In the genomic region with DNA sequence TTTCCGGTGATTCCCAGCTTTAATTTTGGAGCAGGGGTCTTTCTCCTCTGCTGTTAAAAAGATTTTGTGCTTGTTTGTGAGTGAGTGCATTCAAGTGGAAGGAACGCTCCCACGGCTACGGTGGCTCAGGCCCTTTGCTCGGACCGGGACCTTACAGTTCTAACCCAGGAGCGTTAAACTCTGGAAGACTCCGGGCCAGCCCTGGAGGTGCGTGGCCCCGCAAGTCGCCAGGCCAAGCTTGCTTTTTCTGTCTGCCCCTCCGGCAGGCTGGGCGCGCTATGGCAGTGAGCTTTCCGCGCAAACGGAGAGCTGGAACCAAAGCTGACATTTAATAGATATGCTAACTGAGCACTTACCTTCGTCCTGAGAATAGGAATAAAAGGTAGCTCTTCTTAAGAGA, we compare ENCODE assay signal across 1 cellular context.
TF ChIP-seq lines count a peak whose summit lies in the region.

No MANE protein-coding gene starts in this region.

TF ChIP-seq in GM23338, 12 proteins besides CTCF, POLR2A, EP300 and RAD21 (continued from another document):
- TF ChIP-seq, protein P1, sequence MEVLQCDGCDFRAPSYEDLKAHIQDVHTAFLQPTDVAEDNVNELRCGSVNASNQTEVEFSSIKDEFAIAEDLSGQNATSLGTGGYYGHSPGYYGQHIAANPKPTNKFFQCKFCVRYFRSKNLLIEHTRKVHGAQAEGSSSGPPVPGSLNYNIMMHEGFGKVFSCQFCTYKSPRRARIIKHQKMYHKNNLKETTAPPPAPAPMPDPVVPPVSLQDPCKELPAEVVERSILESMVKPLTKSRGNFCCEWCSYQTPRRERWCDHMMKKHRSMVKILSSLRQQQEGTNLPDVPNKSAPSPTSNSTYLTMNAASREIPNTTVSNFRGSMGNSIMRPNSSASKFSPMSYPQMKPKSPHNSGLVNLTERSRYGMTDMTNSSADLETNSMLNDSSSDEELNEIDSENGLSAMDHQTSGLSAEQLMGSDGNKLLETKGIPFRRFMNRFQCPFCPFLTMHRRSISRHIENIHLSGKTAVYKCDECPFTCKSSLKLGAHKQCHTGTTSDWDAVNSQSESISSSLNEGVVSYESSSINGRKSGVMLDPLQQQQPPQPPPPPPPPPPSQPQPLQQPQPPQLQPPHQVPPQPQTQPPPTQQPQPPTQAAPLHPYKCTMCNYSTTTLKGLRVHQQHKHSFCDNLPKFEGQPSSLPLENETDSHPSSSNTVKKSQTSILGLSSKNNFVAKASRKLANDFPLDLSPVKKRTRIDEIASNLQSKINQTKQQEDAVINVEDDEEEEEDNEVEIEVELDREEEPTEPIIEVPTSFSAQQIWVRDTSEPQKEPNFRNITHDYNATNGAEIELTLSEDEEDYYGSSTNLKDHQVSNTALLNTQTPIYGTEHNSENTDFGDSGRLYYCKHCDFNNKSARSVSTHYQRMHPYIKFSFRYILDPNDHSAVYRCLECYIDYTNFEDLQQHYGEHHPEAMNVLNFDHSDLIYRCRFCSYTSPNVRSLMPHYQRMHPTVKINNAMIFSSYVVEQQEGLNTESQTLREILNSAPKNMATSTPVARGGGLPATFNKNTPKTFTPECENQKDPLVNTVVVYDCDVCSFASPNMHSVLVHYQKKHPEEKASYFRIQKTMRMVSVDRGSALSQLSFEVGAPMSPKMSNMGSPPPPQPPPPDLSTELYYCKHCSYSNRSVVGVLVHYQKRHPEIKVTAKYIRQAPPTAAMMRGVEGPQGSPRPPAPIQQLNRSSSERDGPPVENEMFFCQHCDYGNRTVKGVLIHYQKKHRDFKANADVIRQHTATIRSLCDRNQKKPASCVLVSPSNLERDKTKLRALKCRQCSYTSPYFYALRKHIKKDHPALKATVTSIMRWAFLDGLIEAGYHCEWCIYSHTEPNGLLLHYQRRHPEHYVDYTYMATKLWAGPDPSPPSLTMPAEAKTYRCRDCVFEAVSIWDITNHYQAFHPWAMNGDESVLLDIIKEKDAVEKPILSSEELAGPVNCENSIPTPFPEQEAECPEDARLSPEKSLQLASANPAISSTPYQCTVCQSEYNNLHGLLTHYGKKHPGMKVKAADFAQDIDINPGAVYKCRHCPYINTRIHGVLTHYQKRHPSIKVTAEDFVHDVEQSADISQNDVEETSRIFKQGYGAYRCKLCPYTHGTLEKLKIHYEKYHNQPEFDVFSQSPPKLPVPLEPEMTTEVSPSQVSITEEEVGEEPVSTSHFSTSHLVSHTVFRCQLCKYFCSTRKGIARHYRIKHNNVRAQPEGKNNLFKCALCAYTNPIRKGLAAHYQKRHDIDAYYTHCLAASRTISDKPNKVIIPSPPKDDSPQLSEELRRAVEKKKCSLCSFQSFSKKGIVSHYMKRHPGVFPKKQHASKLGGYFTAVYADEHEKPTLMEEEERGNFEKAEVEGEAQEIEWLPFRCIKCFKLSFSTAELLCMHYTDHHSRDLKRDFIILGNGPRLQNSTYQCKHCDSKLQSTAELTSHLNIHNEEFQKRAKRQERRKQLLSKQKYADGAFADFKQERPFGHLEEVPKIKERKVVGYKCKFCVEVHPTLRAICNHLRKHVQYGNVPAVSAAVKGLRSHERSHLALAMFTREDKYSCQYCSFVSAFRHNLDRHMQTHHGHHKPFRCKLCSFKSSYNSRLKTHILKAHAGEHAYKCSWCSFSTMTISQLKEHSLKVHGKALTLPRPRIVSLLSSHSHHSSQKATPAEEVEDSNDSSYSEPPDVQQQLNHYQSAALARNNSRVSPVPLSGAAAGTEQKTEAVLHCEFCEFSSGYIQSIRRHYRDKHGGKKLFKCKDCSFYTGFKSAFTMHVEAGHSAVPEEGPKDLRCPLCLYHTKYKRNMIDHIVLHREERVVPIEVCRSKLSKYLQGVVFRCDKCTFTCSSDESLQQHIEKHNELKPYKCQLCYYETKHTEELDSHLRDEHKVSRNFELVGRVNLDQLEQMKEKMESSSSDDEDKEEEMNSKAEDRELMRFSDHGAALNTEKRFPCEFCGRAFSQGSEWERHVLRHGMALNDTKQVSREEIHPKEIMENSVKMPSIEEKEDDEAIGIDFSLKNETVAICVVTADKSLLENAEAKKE (CRISPR knock-in tag; IDR thresholded peaks at IDR 0.05) = no peak
- no peak for TF ChIP-seq JUNB (IDR thresholded peaks at IDR 0.05; ENCODE audit: unreplicated experiment)
